ENCODE assay signal across 9 cellular contexts in genomic region chr4:185183622-185184281, GRCh38. TPM values are rescaled to one million over a fixed set of nuclear protein-coding genes. Genes with fewer than 3 reads are reported as not detected.
DNase-seq lines count a peak whose midpoint lies in the region; ATAC-seq and TF ChIP-seq lines count a peak whose summit lies in the region.
"Had no signal": no experiment of that assay in that cellular context is flagged by ENCODE, and none has a peak within 500 bp of the region (broad histone marks: within the 10 kb centered on the region; RNA-seq: fewer than 3 reads in every experiment).

No MANE protein-coding gene starts in this region.

- in situ Hi-C loops in KBM-7 (cut with MboI; ENCODE audit: low pct_unique_long_range_greater_than_20kb, low sequenced_read_pairs): no loop called here

- no peak overlapping the region for H2AFZ ChIP-seq in OCI-LY7 (ENCODE audit: low read length)

- H3K4me1 ChIP-seq in OCI-LY7 (ENCODE audit: insufficient read depth, low read length, poor library complexity, severe bottlenecking): peaks cover 11% of the 10 kb centered on the region
- H3K4me1 ChIP-seq in naive thymus-derived CD4-positive, alpha-beta T cell (ENCODE audit: control insufficient read depth in 2 of 2, insufficient read depth in 2 of 2, low read length in 2 of 2): no peaks in the 10 kb centered on the region
- H3K4me1 ChIP-seq: BLaER1 had no signal

- H3K36me3 Mint-ChIP-seq in naive thymus-derived CD4-positive, alpha-beta T cell: peaks cover 0 to 26% (median 15%) of the 10 kb centered on the region in 5 donors

- H3K4me3 ChIP-seq in OCI-LY7 (ENCODE audit: low read depth, low read length, poor library complexity, severe bottlenecking): no peak overlapping the region
- no peak overlapping the region for H3K4me3 ChIP-seq in naive thymus-derived CD4-positive, alpha-beta T cell (ENCODE audit: low read length)
- H3K4me3 ChIP-seq: BLaER1 had no signal

- H3K4me3 Mint-ChIP-seq in naive thymus-derived CD4-positive, alpha-beta T cell: no peak overlapping the region

- peaks cover 26% of the 10 kb centered on the region; the same call in 1 of the 2 replicates for H3K36me3 ChIP-seq in OCI-LY7 (ENCODE audit: insufficient read depth, low read length)
- H3K36me3 ChIP-seq in naive thymus-derived CD4-positive, alpha-beta T cell (ENCODE audit: control insufficient read depth in 2 of 3, insufficient read depth in 3 of 3, low read length in 3 of 3): peaks cover 0 to 7% (median 0%) of the 10 kb centered on the region in 3 experiments

- CTCF ChIA-PET in OCI-LY7 (lab: Charles Lee; ENCODE audit: unreplicated experiment): interaction anchor here (0.5 to 1.0 kb wide), 3 partner anchors 9 to 49 kb away, joined by 3 read pairs; no protein-coding TSS in a partner anchor
- CTCF ChIA-PET in naive thymus-derived CD4-positive, alpha-beta T cell (lab: Charles Lee): interaction anchor here (0.6 to 1.9 kb wide), 20 partner anchors 9 to 521 kb away, joined by 3 to 16 read pairs (median 4); partner anchors contain the start of gene SLC25A4

- H3K9me2 ChIP-seq in OCI-LY7 (ENCODE audit: insufficient read depth, low read length): no peaks in the 10 kb centered on the region

- POLR2A ChIA-PET in OCI-LY7 (lab: Charles Lee): interaction anchor here (0.9 to 1.5 kb wide), 5 partner anchors 13 to 449 kb away, joined by 3 to 5 read pairs (median 4); no protein-coding TSS in a partner anchor
- POLR2A ChIA-PET in naive thymus-derived CD4-positive, alpha-beta T cell (lab: Charles Lee): interaction anchor here (1.2 to 1.4 kb wide), 2 partner anchors 25 to 152 kb away, joined by 3 to 6 read pairs; partner anchors contain the start of gene SNX25

- H3K79me2 ChIP-seq in OCI-LY7 (ENCODE audit: insufficient read depth, low read depth, low read length): peaks cover 32% of the 10 kb centered on the region; the same call in 1 of the 2 replicates

- H3K27me3 Mint-ChIP-seq in naive thymus-derived CD4-positive, alpha-beta T cell: no peaks in the 10 kb centered on the region

- no peak overlapping the region for H3K27ac ChIP-seq in OCI-LY7 (ENCODE audit: low read depth, low read length, poor library complexity, severe bottlenecking)
- H3K27ac ChIP-seq in naive thymus-derived CD4-positive, alpha-beta T cell (ENCODE audit: low read depth, low read length): no peak overlapping the region
- H3K27ac ChIP-seq: BLaER1 had no signal

- H3K4me2 ChIP-seq in OCI-LY7 (ENCODE audit: low read length): no peak overlapping the region
- H3K4me2 ChIP-seq: BLaER1 had no signal

- no peaks in the 10 kb centered on the region for H3K9me3 Mint-ChIP-seq in naive thymus-derived CD4-positive, alpha-beta T cell

- no TSS peak for BruUV-seq in OCI-LY7 (replicated peaks; lab: Mats Ljungman, UMichigan)

- H3K4me1 Mint-ChIP-seq in naive thymus-derived CD4-positive, alpha-beta T cell: peaks cover 16 to 63% (median 39%) of the 10 kb centered on the region in 7 donors

- H3K27me3 ChIP-seq in naive thymus-derived CD4-positive, alpha-beta T cell (ENCODE audit: control insufficient read depth in 2 of 2, insufficient read depth in 2 of 2, low read length in 2 of 2): no peaks in the 10 kb centered on the region
- H3K27me3 ChIP-seq: BLaER1 had no signal

- TF ChIP-seq CTCF in OCI-LY7 (conservative IDR thresholded peaks at IDR 0.05; ENCODE audit: low read length): peak; percentile 98

- intact Hi-C loops in OCI-LY7 (cut with micrococcal nuclease; ENCODE audit: unreplicated experiment): loop anchor here (1.0 to 5.0 kb wide), 2 partner anchors 41 to 144 kb away; partner anchors contain the start of gene SLC25A4
- intact Hi-C loops in naive thymus-derived CD4-positive, alpha-beta T cell (cut with micrococcal nuclease): loop anchor here (1.0 to 2.0 kb wide), 9 partner anchors 19 to 438 kb away; partner anchors contain the start of gene CFAP97 (in 1 of the 2)

- DNase-seq in NCI-H524 (lab: John Stamatoyannopoulos, UW) (peak; percentile 40 to 76), NCI-H524 treated with DMSO at 0.1 percent for 48 hours (lab: John Stamatoyannopoulos, UW) (no peak), KBM-7 (peak; percentile 69), OCI-LY7 (ENCODE audit: low spot score) (peak; percentile 85), activated T-cell treated with anti-CD3 and anti-CD28 coated beads for 24 hours (ENCODE audit: low read depth) (peak; percentile 60)
- peak; percentile 42 to 78 (median 73) for DNase-seq in naive thymus-derived CD4-positive, alpha-beta T cell
- peak; percentile 27 to 78 (median 62) for DNase-seq in stimulated activated naive CD4-positive, alpha-beta T cell (lab: John Stamatoyannopoulos, UW)

- no peak overlapping the region for H3K27ac Mint-ChIP-seq in naive thymus-derived CD4-positive, alpha-beta T cell

- ATAC-seq in esophagus mucosa: peak; percentile 52
- peak; percentile 84 for ATAC-seq in naive thymus-derived CD4-positive, alpha-beta T cell

- H4K20me1 ChIP-seq in OCI-LY7 (ENCODE audit: insufficient read depth, low read length): no peaks in the 10 kb centered on the region

- H3K9me3 ChIP-seq in OCI-LY7 (ENCODE audit: low read length): no peaks in the 10 kb centered on the region
- no peaks in the 10 kb centered on the region for H3K9me3 ChIP-seq in naive thymus-derived CD4-positive, alpha-beta T cell (ENCODE audit: control insufficient read depth in 2 of 3, low read length in 3 of 3)
- H3K9me3 ChIP-seq: BLaER1 had no signal

RNA-seq across cellular contexts. Expression of gene CFAP97, which starts 20.0 kb away (rescaled TPM):
- 20.4 and 22.7 TPM in 2 replicates for total RNA-seq in OCI-LY7 (2014; rRNA removed; shearing (Covaris generic))
- 54.0 and 57.3 TPM in 2 replicates for total RNA-seq in OCI-LY7 (2022)
- 23.7 TPM for total RNA-seq in esophagus mucosa
- total RNA-seq in naive thymus-derived CD4-positive, alpha-beta T cell: 10 to 100 TPM; 23.6 to 46.5 (median 38.0) TPM
- polyA plus RNA-seq in naive thymus-derived CD4-positive, alpha-beta T cell: 100 to 1,000 TPM in 1 of 2 donors, 10 to 100 TPM in 1; 95.4 to 103 TPM

RNA-seq across cellular contexts. Expression of gene SNX25, which starts 25.6 kb away (rescaled TPM):
- 33.7 and 35.5 TPM in 2 replicates for total RNA-seq in OCI-LY7 (2014; rRNA removed; shearing (Covaris generic))
- total RNA-seq in OCI-LY7 (2022): 49.4 and 55.6 TPM in 2 replicates
- total RNA-seq in esophagus mucosa: 7.4 TPM
- 10 to 100 TPM in 3 of 5 experiments, 1 to 10 TPM in 2; 8.0 to 18.9 (median 14.3) TPM for total RNA-seq in naive thymus-derived CD4-positive, alpha-beta T cell
- polyA plus RNA-seq in naive thymus-derived CD4-positive, alpha-beta T cell: 1 to 10 TPM; 3.9 to 4.3 TPM

RNA-seq across cellular contexts. Expression of gene SLC25A4, which starts 40.7 kb away (rescaled TPM):
- 24.1 and 29.6 TPM in 2 replicates for total RNA-seq in OCI-LY7 (2014; rRNA removed; shearing (Covaris generic))
- 28.4 and 38.2 TPM in 2 replicates for total RNA-seq in OCI-LY7 (2022)
- 9.1 TPM for total RNA-seq in esophagus mucosa
- total RNA-seq in naive thymus-derived CD4-positive, alpha-beta T cell: 1 to 10 TPM in 4 of 5 experiments, under 1 TPM in 1; 0.60 to 7.2 (median 4.9) TPM
- polyA plus RNA-seq in naive thymus-derived CD4-positive, alpha-beta T cell: 1 to 10 TPM; 2.7 to 3.8 TPM
